17 cellular contexts compared by ENCODE assay signal in the genomic region with DNA sequence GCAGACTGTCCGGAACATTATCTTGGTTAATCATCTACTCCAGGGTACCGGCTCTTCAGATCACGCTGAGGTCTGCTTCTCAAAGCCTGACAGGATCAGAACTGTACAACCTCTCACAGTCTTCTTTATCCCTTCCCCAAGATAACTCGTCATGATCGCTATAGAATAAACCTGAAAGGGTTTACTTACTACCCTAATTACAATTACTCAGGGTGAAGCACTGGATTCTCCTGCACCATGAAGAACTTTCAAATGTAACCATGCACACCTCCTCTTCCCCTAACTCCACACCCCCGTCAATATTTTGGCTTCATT. TPM values are rescaled to one million over a fixed set of nuclear protein-coding genes. Genes with fewer than 3 reads are reported as not detected.
DNase-seq lines count a peak whose midpoint lies in the region; ATAC-seq and TF ChIP-seq lines count a peak whose summit lies in the region.
"Had no signal": no experiment of that assay in that cellular context is flagged by ENCODE, and none has a peak within 500 bp of the region (broad histone marks: within the 10 kb centered on the region; RNA-seq: fewer than 3 reads in every experiment).

No MANE protein-coding gene starts in this region.

- H3K4me3 ChIP-seq in breast epithelium (peak overlapping the region in 1 of 3 donors; percentile 41), esophagus squamous epithelium (peak overlapping the region in 2 of 4 donors; percentile 8 to 31), mucosa of descending colon (no peak overlapping the region), transverse colon (no peak overlapping the region)

- no peak for TF ChIP-seq POLR2A in breast epithelium (IDR thresholded peaks at IDR 0.05)
- no peak for TF ChIP-seq POLR2A in esophagus squamous epithelium (IDR thresholded peaks at IDR 0.05)
- no peak for TF ChIP-seq POLR2A in transverse colon (IDR thresholded peaks at IDR 0.05)

- POLR2A ChIA-PET in MCF 10A (lab: Yijun Ruan, JAX): interaction anchor here (0.7 to 1.0 kb wide), 2 partner anchors 10 to 90 kb away, joined by 3 read pairs; no protein-coding TSS in a partner anchor

- ATAC-seq in mucosa of descending colon: peak; percentile 67
- ATAC-seq: activated naive CD8-positive, alpha-beta T cell treated with anti-CD3 and anti-CD28 coated beads, Interleukin-2, amount 50 U/mL, for 24 hours had no signal

- no TSS peak for BruUV-seq in MCF 10A (replicated peaks; lab: Mats Ljungman, UMichigan)

- H3K4me1 ChIP-seq in breast epithelium (peaks cover 0 to 14% of the 10 kb centered on the region in 2 donors), esophagus squamous epithelium (peaks cover 25 to 70% (median 46%) of the 10 kb centered on the region in 3 donors), mucosa of descending colon (ENCODE audit: low read depth) (peaks cover 32% of the 10 kb centered on the region), transverse colon (peaks cover 21 to 56% (median 43%) of the 10 kb centered on the region in 4 donors)

- 26 to 58% methylated on average over 6 of the region's 6 CpGs for WGBS in esophagus squamous epithelium, 2 donors
- 58 to 66% methylated on average over 3 to 6 of the region's 6 CpGs for WGBS in transverse colon (ENCODE audit: low coverage in 1 of 2), 2 donors

- DNase-seq in breast epithelium (ENCODE audit: low spot score in 2 of 2): no peak
- DNase-seq in MCF 10A (ENCODE audit: unreplicated experiment): no peak
- no peak for DNase-seq in esophagus squamous epithelium (lab: John Stamatoyannopoulos, UW)
- no peak for DNase-seq in mucosa of descending colon
- no peak for DNase-seq in transverse colon
- no peak for DNase-seq in stimulated activated naive CD4-positive, alpha-beta T cell (lab: John Stamatoyannopoulos, UW)
- DNase-seq in NOMO-1 treated with DMSO at 0.1 percent for 48 hours (lab: John Stamatoyannopoulos, UW; ENCODE audit: unreplicated experiment): no peak
- no peak for DNase-seq in NCI-H2171 treated with DMSO at 0.1 percent for 48 hours (lab: John Stamatoyannopoulos, UW)
- DNase-seq: 8988T; activated CD4-positive, alpha-beta T cell treated with anti-CD3 and anti-CD28 coated beads, Interleukin-2, amount 50 U/mL, for 48 hours; activated naive CD8-positive, alpha-beta T cell treated with anti-CD3 and anti-CD28 coated beads, Interleukin-2, amount 50 U/mL, for 24 hours; H9; head of caudate nucleus; IMR-90; NCI-H1092; NCI-H2171; SK-N-SH had no signal

- intact Hi-C loops in breast epithelium (cut with DNase I; ENCODE audit: low total_unique reads): no loop called here
- intact Hi-C loops in MCF 10A (cut with micrococcal nuclease): no loop called here
- intact Hi-C loops in esophagus squamous epithelium (cut with DNase I): no loop called here
- intact Hi-C loops in mucosa of descending colon (cut with DNase I, micrococcal nuclease): no loop called here
- intact Hi-C loops in transverse colon (cut with DNase I; ENCODE audit: low total_unique reads): no loop called here

- H3K36me3 Mint-ChIP-seq in MCF 10A (ENCODE audit: insufficient read depth, unreplicated experiment): peaks cover 20% of the 10 kb centered on the region

- H3K4me3 Mint-ChIP-seq in MCF 10A (ENCODE audit: unreplicated experiment): no peak overlapping the region
- H3K4me3 Mint-ChIP-seq: activated naive CD8-positive, alpha-beta T cell treated with anti-CD3 and anti-CD28 coated beads, Interleukin-2, amount 50 U/mL, for 24 hours; H9 had no signal

- no peak for TF ChIP-seq CTCF in breast epithelium (IDR thresholded peaks at IDR 0.05)
- TF ChIP-seq CTCF in MCF 10A (IDR thresholded peaks at IDR 0.05; ENCODE audit: unreplicated experiment): no peak
- no peak for TF ChIP-seq CTCF in esophagus squamous epithelium (IDR thresholded peaks at IDR 0.05)
- TF ChIP-seq CTCF in mucosa of descending colon (IDR thresholded peaks at IDR 0.05): no peak
- TF ChIP-seq CTCF in transverse colon (IDR thresholded peaks at IDR 0.05): no peak

- H3K9me3 Mint-ChIP-seq in MCF 10A (ENCODE audit: unreplicated experiment): no peaks in the 10 kb centered on the region
- H3K9me3 Mint-ChIP-seq: activated naive CD8-positive, alpha-beta T cell treated with anti-CD3 and anti-CD28 coated beads, Interleukin-2, amount 50 U/mL, for 24 hours; H9 had no signal

- no peaks in the 10 kb centered on the region for H3K36me3 ChIP-seq in breast epithelium
- H3K36me3 ChIP-seq in esophagus squamous epithelium: no peaks in the 10 kb centered on the region
- no peaks in the 10 kb centered on the region for H3K36me3 ChIP-seq in mucosa of descending colon (ENCODE audit: low read depth)
- no peaks in the 10 kb centered on the region for H3K36me3 ChIP-seq in transverse colon

- H3K9me3 ChIP-seq in breast epithelium (no peaks in the 10 kb centered on the region), esophagus squamous epithelium (no peaks in the 10 kb centered on the region), mucosa of descending colon (no peaks in the 10 kb centered on the region), transverse colon (no peaks in the 10 kb centered on the region)
- H3K9me3 ChIP-seq: SK-N-SH had no signal

- no peaks in the 10 kb centered on the region for H3K27me3 Mint-ChIP-seq in MCF 10A (ENCODE audit: insufficient read depth, unreplicated experiment)
- H3K27me3 Mint-ChIP-seq: activated naive CD8-positive, alpha-beta T cell treated with anti-CD3 and anti-CD28 coated beads, Interleukin-2, amount 50 U/mL, for 24 hours had no signal

- H3K27ac Mint-ChIP-seq in MCF 10A (ENCODE audit: low read depth, unreplicated experiment): no peak overlapping the region
- H3K27ac Mint-ChIP-seq: activated naive CD8-positive, alpha-beta T cell treated with anti-CD3 and anti-CD28 coated beads, Interleukin-2, amount 50 U/mL, for 24 hours; H9 had no signal

- H3K27ac ChIP-seq in breast epithelium: peak overlapping the region; percentile 79 to 81
- peak overlapping the region; percentile 61 to 83 (median 76) for H3K27ac ChIP-seq in esophagus squamous epithelium
- H3K27ac ChIP-seq in transverse colon: peak overlapping the region; percentile 56 to 79 (median 68)

- H3K4me1 Mint-ChIP-seq in MCF 10A (ENCODE audit: insufficient read depth, unreplicated experiment): peaks cover 34% of the 10 kb centered on the region

- CTCF ChIA-PET in MCF 10A (lab: Yijun Ruan, JAX): interaction anchor here (0.5 to 1.6 kb wide), 2 partner anchors 16 to 92 kb away, joined by 4 to 5 read pairs; no protein-coding TSS in a partner anchor

- in situ Hi-C loops in transverse colon (cut with MboI; ENCODE audit: low pct_ligation_motif_present in 1 of 4, low pct_unique_long_range_greater_than_20kb in 1 of 4, low sequenced_read_pairs in 3 of 4): no loop called here

- no peak for TF ChIP-seq EP300 in transverse colon (IDR thresholded peaks at IDR 0.05; ENCODE audit: low read depth)

- H3K27me3 ChIP-seq in breast epithelium: no peaks in the 10 kb centered on the region
- no peaks in the 10 kb centered on the region for H3K27me3 ChIP-seq in esophagus squamous epithelium
- H3K27me3 ChIP-seq in transverse colon: no peaks in the 10 kb centered on the region

RNA-seq across cellular contexts. Expression of a gene that starts 58.0 kb away (rescaled TPM):
- total RNA-seq in breast epithelium (100 to 1,000 TPM; 127 to 287 (median 167) TPM), MCF 10A (2022) (7.0 and 12.0 TPM in 2 replicates), esophagus squamous epithelium (100 to 1,000 TPM in 1 of 4 donors, 10 to 100 TPM in 3; 11.3 to 119 (median 30.7) TPM), mucosa of descending colon (10 to 100 TPM; 11.6 to 89.7 (median 21.1) TPM), transverse colon (100 to 1,000 TPM in 1 of 4 donors, 10 to 100 TPM in 3; 32.9 to 138 (median 58.8) TPM)
